Comparison of ENCODE assay signal across 8 cellular contexts in the genomic region with DNA sequence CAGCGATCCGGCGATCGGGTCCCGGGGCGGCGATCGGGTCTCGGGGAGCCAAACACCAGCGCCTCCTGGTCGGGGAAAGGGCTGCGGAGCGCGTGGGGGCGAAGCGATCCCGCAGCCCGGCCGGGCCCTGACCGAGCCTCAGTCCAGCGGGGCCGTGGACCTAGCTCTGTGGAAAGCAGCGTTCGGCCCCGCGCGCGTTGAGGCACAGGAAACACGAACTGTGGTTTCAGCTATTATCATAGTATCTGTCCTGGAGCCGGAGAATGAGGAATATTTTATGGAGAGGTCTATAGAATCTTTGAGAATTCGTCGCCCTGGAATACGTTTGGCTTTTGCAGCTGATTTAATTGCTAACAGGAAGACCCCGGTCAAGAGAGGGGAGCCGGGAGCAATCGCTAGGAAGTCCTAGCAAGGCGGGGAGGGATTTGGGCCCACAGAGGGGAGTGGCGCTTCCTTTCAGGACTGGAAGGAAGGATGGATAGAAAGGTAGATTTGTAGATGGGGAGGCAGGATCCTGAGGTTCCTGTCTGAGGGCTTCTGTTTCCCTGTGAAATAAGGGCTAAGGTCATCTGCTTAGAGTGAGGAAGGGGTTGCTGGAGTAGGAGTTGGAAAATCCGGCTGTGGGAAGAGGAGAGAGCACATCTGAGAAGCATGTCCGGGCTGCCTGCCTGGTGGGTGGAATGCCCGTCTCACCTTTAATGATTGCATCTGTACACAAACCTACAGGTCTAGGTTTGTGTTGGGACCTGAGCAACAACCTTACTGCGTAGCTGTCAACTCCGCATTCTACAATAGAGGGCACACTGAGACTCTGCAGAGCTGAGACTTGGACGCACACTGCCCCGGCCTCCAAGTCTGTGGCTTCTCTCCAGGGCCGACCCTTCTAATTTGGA. TPM values are rescaled to one million over a fixed set of nuclear protein-coding genes. Genes with fewer than 3 reads are reported as not detected.
DNase-seq lines count a peak whose midpoint lies in the region; ATAC-seq and TF ChIP-seq lines count a peak whose summit lies in the region.

No MANE protein-coding gene starts in this region.

- H3K4me3 Mint-ChIP-seq in IgD-negative memory B cell: peak overlapping the region; percentile 80 to 94 (median 88)
- H3K4me3 Mint-ChIP-seq in activated CD8-positive, alpha-beta T cell treated with anti-CD3 and anti-CD28 coated beads, Interleukin-2, amount 10 ng/mL, durations not matched to agents 7 days and 5 days: peak overlapping the region; percentile 99
- H3K4me3 Mint-ChIP-seq in glutamatergic neuron (ENCODE audit: unreplicated experiment): peak overlapping the region; percentile 98

- H3K27me3 ChIP-seq in ACC112 (ENCODE audit: insufficient read depth, low read length): no peaks in the 10 kb centered on the region
- no peaks in the 10 kb centered on the region for H3K27me3 ChIP-seq in parathyroid adenoma (ENCODE audit: control insufficient read depth, insufficient read depth, low read length)

- H3K79me2 ChIP-seq in ACC112 (ENCODE audit: control insufficient read depth, insufficient read depth, low read length, unreplicated experiment) (peaks cover 27% of the 10 kb centered on the region), parathyroid adenoma (no peaks in the 10 kb centered on the region)

- no peak overlapping the region for H3K27ac ChIP-seq in ACC112 (ENCODE audit: low read depth, low read length)
- H3K27ac ChIP-seq in parathyroid adenoma: no peak overlapping the region

- ATAC-seq in activated CD8-positive, alpha-beta T cell treated with anti-CD3 and anti-CD28 coated beads, Interleukin-2, amount 10 ng/mL, durations not matched to agents 7 days and 5 days: peak; percentile 5
- no peak for ATAC-seq in HG03342 (IDR thresholded peaks at IDR 0.05; ENCODE audit: unreplicated experiment)

- H3K36me3 ChIP-seq in ACC112 (ENCODE audit: insufficient read depth, low read length): peaks cover 8% of the 10 kb centered on the region; the same call in 1 of the 2 replicates
- H3K36me3 ChIP-seq in parathyroid adenoma (ENCODE audit: control insufficient read depth, insufficient read depth, low read length): no peaks in the 10 kb centered on the region

- H3K36me3 Mint-ChIP-seq in IgD-negative memory B cell (peaks cover 2% of the 10 kb centered on the region), glutamatergic neuron (ENCODE audit: unreplicated experiment) (no peaks in the 10 kb centered on the region)
- H3K36me3 Mint-ChIP-seq in activated CD8-positive, alpha-beta T cell treated with anti-CD3 and anti-CD28 coated beads, Interleukin-2, amount 10 ng/mL, durations not matched to agents 7 days and 5 days (ENCODE audit: low read depth): peaks cover 35% of the 10 kb centered on the region

- no peaks in the 10 kb centered on the region for H3K9me3 Mint-ChIP-seq in IgD-negative memory B cell
- H3K9me3 Mint-ChIP-seq in activated CD8-positive, alpha-beta T cell treated with anti-CD3 and anti-CD28 coated beads, Interleukin-2, amount 10 ng/mL, durations not matched to agents 7 days and 5 days (ENCODE audit: insufficient read depth): no peaks in the 10 kb centered on the region
- H3K9me3 Mint-ChIP-seq in glutamatergic neuron (ENCODE audit: unreplicated experiment): peaks cover 12% of the 10 kb centered on the region

- H3K27ac Mint-ChIP-seq in IgD-negative memory B cell (peak overlapping the region in 2 of 3 donors; percentile 25 to 83), glutamatergic neuron (ENCODE audit: unreplicated experiment) (peak overlapping the region; percentile 89)
- peak overlapping the region; percentile 87 for H3K27ac Mint-ChIP-seq in activated CD8-positive, alpha-beta T cell treated with anti-CD3 and anti-CD28 coated beads, Interleukin-2, amount 10 ng/mL, durations not matched to agents 7 days and 5 days

- CTCF ChIA-PET in activated CD8-positive, alpha-beta T cell treated with anti-CD3 and anti-CD28 coated beads, Interleukin-2, amount 10 ng/mL, durations not matched to agents 7 days and 5 days (lab: Charles Lee): interaction anchor here (0.6 to 3.7 kb wide), 11 partner anchors 11 to 235 kb away, joined by 3 to 20 read pairs (median 5); a partner anchor contains a TSS

- no peaks in the 10 kb centered on the region for H3K9me3 ChIP-seq in parathyroid adenoma (ENCODE audit: control insufficient read depth, low read length)

- DNase-seq in GM13976 (ENCODE audit: low spot score) (peak; percentile 66), glutamatergic neuron (peak; percentile 35), NCI-H524 treated with DMSO at 0.1 percent for 48 hours (lab: John Stamatoyannopoulos, UW) (no peak)
- DNase-seq in activated CD8-positive, alpha-beta T cell treated with anti-CD3 and anti-CD28 coated beads, Interleukin-2, amount 10 ng/mL, durations not matched to agents 7 days and 5 days: peak; percentile 51

- H3K4me3 ChIP-seq in ACC112 (ENCODE audit: low read depth, low read length): peak overlapping the region; percentile 93
- peak overlapping the region; percentile 80 for H3K4me3 ChIP-seq in parathyroid adenoma (ENCODE audit: low read depth, low read length)

- in situ Hi-C loops in GM13976 (cut with MboI; ENCODE audit: low sequenced_read_pairs, unreplicated experiment): no loop called here

- H3K9ac ChIP-seq in parathyroid adenoma: peak overlapping the region; percentile 35

- POLR2A ChIA-PET in activated CD8-positive, alpha-beta T cell treated with anti-CD3 and anti-CD28 coated beads, Interleukin-2, amount 10 ng/mL, durations not matched to agents 7 days and 5 days (lab: Charles Lee): interaction anchor here (0.7 to 1.9 kb wide), 8 partner anchors 11 to 90 kb away, joined by 3 to 5 read pairs (median 4); a partner anchor contains a TSS

- H3K27me3 Mint-ChIP-seq in IgD-negative memory B cell (no peaks in the 10 kb centered on the region), glutamatergic neuron (ENCODE audit: unreplicated experiment) (peaks cover 7% of the 10 kb centered on the region)
- H3K27me3 Mint-ChIP-seq in activated CD8-positive, alpha-beta T cell treated with anti-CD3 and anti-CD28 coated beads, Interleukin-2, amount 10 ng/mL, durations not matched to agents 7 days and 5 days (ENCODE audit: low read depth): no peaks in the 10 kb centered on the region

- H3K4me1 Mint-ChIP-seq in IgD-negative memory B cell: peaks cover 8 to 13% (median 13%) of the 10 kb centered on the region in 3 donors
- H3K4me1 Mint-ChIP-seq in activated CD8-positive, alpha-beta T cell treated with anti-CD3 and anti-CD28 coated beads, Interleukin-2, amount 10 ng/mL, durations not matched to agents 7 days and 5 days (ENCODE audit: low read depth): peaks cover 43% of the 10 kb centered on the region
- H3K4me1 Mint-ChIP-seq in glutamatergic neuron (ENCODE audit: low read depth, unreplicated experiment): peaks cover 13% of the 10 kb centered on the region

- TF ChIP-seq CTCF in GM13976 (IDR thresholded peaks at IDR 0.05; ENCODE audit: borderline replicate concordance, control extremely low read depth, extremely low read depth, insufficient read depth, missing control alignments) (peak; percentile 60), glutamatergic neuron (IDR thresholded peaks at IDR 0.05; ENCODE audit: partially characterized antibody, unreplicated experiment) (no peak), parathyroid adenoma (IDR thresholded peaks at IDR 0.05) (no peak)

- peak overlapping the region; percentile 92 for H3K4me2 ChIP-seq in parathyroid adenoma (ENCODE audit: low read length)

- H3K4me1 ChIP-seq in ACC112 (ENCODE audit: control insufficient read depth, insufficient read depth, low read length, unreplicated experiment) (peaks cover 13% of the 10 kb centered on the region), parathyroid adenoma (peaks cover 10% of the 10 kb centered on the region)

- H2AFZ ChIP-seq in ACC112 (ENCODE audit: low read length, unreplicated experiment) (peak overlapping the region; percentile 82), parathyroid adenoma (peak overlapping the region; percentile 94)

RNA-seq across cellular contexts. Expression of a gene that starts 0.8 kb away (rescaled TPM):
- polyA plus RNA-seq in IgD-negative memory B cell: 5.6 TPM
- total RNA-seq in activated CD8-positive, alpha-beta T cell treated with anti-CD3 and anti-CD28 coated beads, Interleukin-2, amount 10 ng/mL, durations not matched to agents 7 days and 5 days: 100 to 1,000 TPM; 105 to 110 TPM
- total RNA-seq in glutamatergic neuron (ENCODE audit: unreplicated experiment): 26.4 TPM

RNA-seq across cellular contexts. Expression of a gene that starts 29.9 kb away (rescaled TPM):
- 1.0 TPM for polyA plus RNA-seq in IgD-negative memory B cell
- 10 to 100 TPM; 21.6 to 32.9 TPM for total RNA-seq in activated CD8-positive, alpha-beta T cell treated with anti-CD3 and anti-CD28 coated beads, Interleukin-2, amount 10 ng/mL, durations not matched to agents 7 days and 5 days
- 21.1 TPM for total RNA-seq in glutamatergic neuron (ENCODE audit: unreplicated experiment)

RNA-seq across cellular contexts. Expression of a gene that starts 41.1 kb away (rescaled TPM):
- polyA plus RNA-seq in IgD-negative memory B cell: not detected
- under 1 TPM in 1 of 2 experiments, not detected in 1; 0.10 TPM for total RNA-seq in activated CD8-positive, alpha-beta T cell treated with anti-CD3 and anti-CD28 coated beads, Interleukin-2, amount 10 ng/mL, durations not matched to agents 7 days and 5 days
- total RNA-seq in glutamatergic neuron (ENCODE audit: unreplicated experiment): 5.4 TPM

RNA-seq across cellular contexts. Expression of a gene that starts 44.9 kb away (rescaled TPM):
- 3.3 TPM for polyA plus RNA-seq in IgD-negative memory B cell
- total RNA-seq in activated CD8-positive, alpha-beta T cell treated with anti-CD3 and anti-CD28 coated beads, Interleukin-2, amount 10 ng/mL, durations not matched to agents 7 days and 5 days: 10 to 100 TPM; 21.1 to 22.4 TPM
- 58.4 TPM for total RNA-seq in glutamatergic neuron (ENCODE audit: unreplicated experiment)
